In the genomic region with DNA sequence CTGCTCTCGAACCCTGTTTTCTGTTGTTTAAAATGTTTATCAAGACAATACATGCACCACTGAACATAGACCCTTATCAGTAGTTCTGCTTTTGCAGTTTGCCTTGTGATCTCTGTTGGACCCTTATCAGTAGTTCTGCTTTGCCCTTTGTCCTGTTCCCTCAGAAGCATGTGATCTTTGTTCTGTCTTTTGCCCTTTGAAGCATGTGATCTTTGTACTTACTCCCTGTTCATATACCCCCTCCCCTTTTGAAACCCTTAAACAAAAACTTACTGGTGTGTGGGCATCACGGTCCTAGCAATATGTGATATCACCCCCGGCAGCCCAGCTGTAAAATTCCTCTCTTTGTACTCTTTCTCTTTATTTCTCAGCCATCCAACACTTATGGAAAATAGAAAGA, we compare ENCODE assay signal across 9 cellular contexts. TPM values are rescaled to one million over a fixed set of nuclear protein-coding genes. Genes with fewer than 3 reads are reported as not detected.
"Had no signal": no experiment of that assay in that cellular context is flagged by ENCODE, and none has a peak within 500 bp of the region (broad histone marks: within the 10 kb centered on the region; RNA-seq: fewer than 3 reads in every experiment).

No MANE protein-coding gene starts in this region.

RNA-seq across cellular contexts. Expression of gene UGT2B11, which starts 22.6 kb away (rescaled TPM):
- total RNA-seq: LHCN-M2, MCF 10A, NCI-H460, OCI-LY7, PC-3, Peyer's patch, Right ventricle myocardium superior, SJSA1 had no signal
- polyA plus RNA-seq: SK-N-SH had no signal
